ENCODE assay signal across 10 cellular contexts in the genomic region with DNA sequence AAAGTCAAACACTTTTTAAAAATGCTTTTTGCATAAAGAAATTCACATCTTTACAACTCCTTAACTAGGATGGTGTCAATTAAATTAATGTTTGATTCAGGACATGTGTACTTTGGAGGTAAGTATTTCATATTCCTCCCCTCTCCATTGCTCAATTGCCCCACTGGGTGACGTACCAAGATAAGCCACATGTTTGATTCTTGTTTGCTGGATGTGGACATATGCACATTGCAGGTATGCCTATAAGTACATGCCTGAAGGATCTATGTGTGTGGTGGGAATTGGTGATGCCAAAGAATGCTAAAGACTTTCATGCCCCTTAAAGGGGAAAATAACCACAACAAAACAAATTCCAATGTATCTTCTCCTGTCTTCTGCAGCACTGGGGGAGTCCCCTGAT. TPM values are rescaled to one million over a fixed set of nuclear protein-coding genes. Genes with fewer than 3 reads are reported as not detected.
DNase-seq lines count a peak whose midpoint lies in the region; ATAC-seq, FAIRE-seq and TF ChIP-seq lines count a peak whose summit lies in the region.
"Had no signal": no experiment of that assay in that cellular context is flagged by ENCODE, and none has a peak within 500 bp of the region (broad histone marks: within the 10 kb centered on the region; RNA-seq: fewer than 3 reads in every experiment).

No MANE protein-coding gene starts in this region.

- H3K4me1 ChIP-seq in MM.1S (ENCODE audit: low read length) (peaks cover 53% of the 10 kb centered on the region), mammary epithelial cell (ENCODE audit: insufficient read depth, low read length) (peaks cover 58% of the 10 kb centered on the region)
- H3K4me1 ChIP-seq: uterus had no signal

- peak overlapping the region; percentile 83 for H3K4me3 Mint-ChIP-seq in natural killer cell

- no peaks in the 10 kb centered on the region for H4K20me1 ChIP-seq in MM.1S (ENCODE audit: insufficient read depth, low read length)
- peaks cover 24% of the 10 kb centered on the region for H4K20me1 ChIP-seq in mammary epithelial cell (ENCODE audit: insufficient read depth, low read length)

- no peak for ATAC-seq in natural killer cell
- ATAC-seq: K562 had no signal

- H3K4me3 ChIP-seq in MM.1S (ENCODE audit: low read length) (peak overlapping the region; percentile 47), mammary epithelial cell (replicated peaks in 1 of 3; ENCODE audit: insufficient read depth in 1 of 3, low read depth in 2 of 3, low read length in 3 of 3) (peak overlapping the region in 2 of 3 experiments; percentile 24 to 30)
- H3K4me3 ChIP-seq: K562 had no signal

- H3K36me3 ChIP-seq in MM.1S (replicated peaks; ENCODE audit: insufficient read depth, low read length) (peaks cover 3% of the 10 kb centered on the region; the same call in 1 of the 2 replicates), mammary epithelial cell (ENCODE audit: insufficient read depth, low read length) (peaks cover 51% of the 10 kb centered on the region)
- H3K36me3 ChIP-seq: uterus had no signal

- no peak overlapping the region for H2AFZ ChIP-seq in MM.1S (ENCODE audit: low read length)
- no peak overlapping the region for H2AFZ ChIP-seq in mammary epithelial cell (ENCODE audit: low read depth, low read length)

- no peaks in the 10 kb centered on the region for H3K9me3 Mint-ChIP-seq in natural killer cell

- DNase-seq in ELR (ENCODE audit: low read depth) (peak; percentile 40), MM.1S (no peak), mammary epithelial cell (no peak), natural killer cell (no peak), NCI-H1694 (lab: John Stamatoyannopoulos, UW) (no peak), NCI-H748 treated with DMSO at 0.1 percent for 48 hours (lab: John Stamatoyannopoulos, UW) (no peak), GM12892 (ENCODE audit: insufficient read length) (no peak)
- DNase-seq: midbrain, uterus had no signal

- no peak for FAIRE-seq in GM12892 (lab: Jason Lieb, UNC)

- peak overlapping the region; percentile 72 for H3K4me2 ChIP-seq in MM.1S (ENCODE audit: low read depth, low read length)
- H3K4me2 ChIP-seq in mammary epithelial cell (ENCODE audit: insufficient read depth, low read depth, low read length): peak overlapping the region; percentile 76

- H3K79me2 ChIP-seq in MM.1S (ENCODE audit: low read length): peaks cover 94% of the 10 kb centered on the region
- peaks cover 100% of the 10 kb centered on the region for H3K79me2 ChIP-seq in mammary epithelial cell (ENCODE audit: insufficient read depth, low read length)

- H3K36me3 Mint-ChIP-seq in natural killer cell: no peaks in the 10 kb centered on the region

- H3K9ac ChIP-seq in MM.1S (ENCODE audit: low read length) (peak overlapping the region; percentile 77), mammary epithelial cell (ENCODE audit: insufficient read depth, low read length) (peak overlapping the region; percentile 66)

- no peaks in the 10 kb centered on the region for H3K9me2 ChIP-seq in MM.1S (replicated peaks; ENCODE audit: insufficient read depth, low read length)

- H3K27ac Mint-ChIP-seq in natural killer cell: peak overlapping the region; percentile 86 to 88

- dilution Hi-C loops in mammary epithelial cell (cut with HindIII; ENCODE audit: low sequenced_read_pairs): loop anchor here (5.0 kb wide), 4 partner anchors 68 to 218 kb away; no protein-coding TSS in a partner anchor

- peaks cover 91 to 92% of the 10 kb centered on the region in 2 donors for H3K4me1 Mint-ChIP-seq in natural killer cell

- BruUV-seq in mammary epithelial cell (replicated peaks; lab: Mats Ljungman, UMichigan): no TSS peak

- peaks cover 62% of the 10 kb centered on the region for H3F3A ChIP-seq in MM.1S (ENCODE audit: insufficient read depth, low read length)

- H3K27me3 ChIP-seq in MM.1S (replicated peaks; ENCODE audit: insufficient read depth, low read length) (no peaks in the 10 kb centered on the region), mammary epithelial cell (ENCODE audit: insufficient read depth, low read length) (no peaks in the 10 kb centered on the region)
- H3K27me3 ChIP-seq: uterus had no signal

- intact Hi-C loops in mammary epithelial cell (cut with micrococcal nuclease) (loop anchor here (1.0 to 10.0 kb wide), 3 partner anchors 136 to 250 kb away; no protein-coding TSS in a partner anchor), natural killer cell (cut with micrococcal nuclease) (loop anchor here (1.0 to 5.0 kb wide), 6 partner anchors 21 to 148 kb away; no protein-coding TSS in a partner anchor)

- H3K9me3 ChIP-seq in MM.1S (replicated peaks; ENCODE audit: insufficient read depth, low read length): no peaks in the 10 kb centered on the region
- no peaks in the 10 kb centered on the region for H3K9me3 ChIP-seq in mammary epithelial cell (replicated peaks; ENCODE audit: insufficient read depth, low read length)
- H3K9me3 ChIP-seq: uterus had no signal

- TF ChIP-seq CTCF in MM.1S (IDR thresholded peaks at IDR 0.05; ENCODE audit: low read length) (no peak; the same call in 1 of the 2 replicates), mammary epithelial cell (conservative IDR thresholded peaks at IDR 0.05 in 1 of 2, IDR thresholded peaks at IDR 0.05 in 1 of 2; ENCODE audit: extremely low read depth in 1 of 2, insufficient read depth in 1 of 2, low read depth in 1 of 2, low read length in 2 of 2) (no peak), natural killer cell (IDR thresholded peaks at IDR 0.05) (no peak)

- H3K27ac ChIP-seq in MM.1S (ENCODE audit: low read length) (peak overlapping the region; percentile 95), mammary epithelial cell (ENCODE audit: insufficient read depth, low read depth, low read length) (peak overlapping the region; percentile 95)

- H3K27me3 Mint-ChIP-seq in natural killer cell (ENCODE audit: low read depth in 2 of 2): no peaks in the 10 kb centered on the region

- TF ChIP-seq POLR2A in GM12892 (IDR thresholded peaks at IDR 0.05; ENCODE audit: low read depth, low read length): no peak

- 13% methylated on average over 1 of the region's 1 CpG for WGBS in mammary epithelial cell (ENCODE audit: low coverage, missing lambda C conversion rate)

- CTCF ChIA-PET in mammary epithelial cell (lab: Charles Lee; ENCODE audit: low non-redundant PET): no interaction called here

- in situ Hi-C loops in mammary epithelial cell (cut with MboI; ENCODE audit: low sequenced_read_pairs in 2 of 2): loop anchor here in 1 of 2 donors (5.0 kb wide), 2 partner anchors 103 to 148 kb away; no protein-coding TSS in a partner anchor

RNA-seq across cellular contexts. Expression of a gene that starts 5.8 kb away (rescaled TPM):
- total RNA-seq in mammary epithelial cell (1,000 to 10,000 TPM; 1,362 to 2,544 TPM), natural killer cell (100 to 1,000 TPM; 354 to 638 (median 490) TPM)
- polyA plus RNA-seq in mammary epithelial cell: 2,091 TPM
- 2,638 TPM for polyA minus RNA-seq in mammary epithelial cell
- polyA plus RNA-seq in GM12892 (2012; ENCODE audit: missing spikeins): 449 TPM
